9 cellular contexts compared by ENCODE assay signal in the genomic region with DNA sequence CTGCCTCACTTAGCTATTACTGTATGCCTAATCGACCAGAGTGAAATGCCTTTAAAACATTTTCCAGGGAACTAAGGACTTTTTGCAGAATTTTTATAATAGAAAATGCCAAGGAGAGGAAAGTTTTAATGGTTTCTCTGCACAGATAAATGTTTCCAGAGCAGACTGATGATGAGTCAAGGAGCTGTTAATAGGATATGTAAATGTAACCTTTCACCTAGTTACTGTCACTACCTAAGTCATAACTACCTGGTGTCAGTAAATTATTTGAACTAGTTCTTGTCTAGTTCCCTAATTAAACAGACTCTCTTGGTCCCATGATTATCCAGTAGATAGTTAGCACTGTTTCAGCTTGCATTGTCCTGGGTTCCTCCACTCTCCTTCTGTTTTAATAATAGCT. TPM values are rescaled to one million over a fixed set of nuclear protein-coding genes. Genes with fewer than 3 reads are reported as not detected.
A peak's percentile ranks its signal among the peaks of the same experiment; 100 is the strongest.
DNase-seq lines count a peak whose midpoint lies in the region; ATAC-seq and TF ChIP-seq lines count a peak whose summit lies in the region.
"Had no signal": no experiment of that assay in that cellular context is flagged by ENCODE, and none has a peak within 500 bp of the region (broad histone marks: within the 10 kb centered on the region; RNA-seq: fewer than 3 reads in every experiment).

No MANE protein-coding gene starts in this region.

- peaks cover 7% of the 10 kb centered on the region for H3K9me3 Mint-ChIP-seq in activated naive CD4-positive, alpha-beta T cell treated with anti-CD3 and anti-CD28 coated beads, Interleukin-2, amount 50 U/mL, for 24 hours
- no peaks in the 10 kb centered on the region for H3K9me3 Mint-ChIP-seq in mesothelial cell of epicardium

- no peaks in the 10 kb centered on the region for H3F3A ChIP-seq in Loucy (ENCODE audit: low read depth)

- TF ChIP-seq EP300 in suprapubic skin (IDR thresholded peaks at IDR 0.05) = no peak

- no peak overlapping the region for H2AFZ ChIP-seq in Loucy (ENCODE audit: low read length)

- no peak for TF ChIP-seq POLR2A in suprapubic skin (IDR thresholded peaks at IDR 0.05)
- TF ChIP-seq POLR2A in spleen (IDR thresholded peaks at IDR 0.05) = no peak

- in situ Hi-C loops in brain microvascular endothelial cell (cut with HindIII; ENCODE audit: low pct_ligation_motif_present, low sequenced_read_pairs) = no loop called here

- H3K9ac ChIP-seq in Loucy (ENCODE audit: low read depth, low read length, poor library complexity, severe bottlenecking) = peak overlapping the region; percentile 62

- H3K4me1 Mint-ChIP-seq in activated naive CD4-positive, alpha-beta T cell treated with anti-CD3 and anti-CD28 coated beads, Interleukin-2, amount 50 U/mL, for 24 hours = peaks cover 90% of the 10 kb centered on the region
- H3K4me1 Mint-ChIP-seq in mesothelial cell of epicardium = peaks cover 7% of the 10 kb centered on the region

- H3K27ac Mint-ChIP-seq in activated naive CD4-positive, alpha-beta T cell treated with anti-CD3 and anti-CD28 coated beads, Interleukin-2, amount 50 U/mL, for 24 hours = peak overlapping the region; percentile 97
- H3K27ac Mint-ChIP-seq in mesothelial cell of epicardium = no peak overlapping the region

- H3K4me1 ChIP-seq in Loucy (ENCODE audit: insufficient read depth, low read length, poor library complexity, severe bottlenecking) (peaks cover 55% of the 10 kb centered on the region), suprapubic skin (peaks cover 51% of the 10 kb centered on the region), spleen (peaks cover 13 to 92% (median 48%) of the 10 kb centered on the region in 6 donors)

- peaks cover 46% of the 10 kb centered on the region; the same call in 1 of the 2 replicates for H3K79me2 ChIP-seq in Loucy (ENCODE audit: insufficient read depth, low read length)

- H3K9me2 ChIP-seq in Loucy (replicated peaks; ENCODE audit: low read depth, low read length) = no peaks in the 10 kb centered on the region

- H3K4me3 ChIP-seq in Loucy (ENCODE audit: low read length, poor library complexity, severe bottlenecking) (peak overlapping the region; percentile 59), suprapubic skin (no peak overlapping the region), spleen (peak overlapping the region in 1 of 8 donors; percentile 16), brain microvascular endothelial cell (ENCODE audit: low read depth, low read length) (no peak overlapping the region)

- intact Hi-C loops in spleen (cut with DNase I; ENCODE audit: low total_unique reads) = loop anchor here (10.0 kb wide), 1 partner anchor 352 kb away; no protein-coding TSS in a partner anchor

- H3K9me3 ChIP-seq in Loucy (ENCODE audit: insufficient read depth, low read depth, low read length) = no peaks in the 10 kb centered on the region
- no peaks in the 10 kb centered on the region for H3K9me3 ChIP-seq in suprapubic skin
- no peaks in the 10 kb centered on the region for H3K9me3 ChIP-seq in spleen

- no peaks in the 10 kb centered on the region for H3K27me3 ChIP-seq in Loucy (ENCODE audit: insufficient read depth, low read length, poor library complexity, severe bottlenecking)
- no peaks in the 10 kb centered on the region for H3K27me3 ChIP-seq in suprapubic skin
- H3K27me3 ChIP-seq in spleen (replicated peaks in 1 of 7) = no peaks in the 10 kb centered on the region
- H3K27me3 ChIP-seq in brain microvascular endothelial cell (replicated peaks) = no peaks in the 10 kb centered on the region

- no peaks in the 10 kb centered on the region for H3K27me3 Mint-ChIP-seq in activated naive CD4-positive, alpha-beta T cell treated with anti-CD3 and anti-CD28 coated beads, Interleukin-2, amount 50 U/mL, for 24 hours
- no peaks in the 10 kb centered on the region for H3K27me3 Mint-ChIP-seq in mesothelial cell of epicardium (ENCODE audit: low read depth)

- peak overlapping the region; percentile 88 for H3K4me3 Mint-ChIP-seq in activated naive CD4-positive, alpha-beta T cell treated with anti-CD3 and anti-CD28 coated beads, Interleukin-2, amount 50 U/mL, for 24 hours
- no peak overlapping the region for H3K4me3 Mint-ChIP-seq in mesothelial cell of epicardium

- H4K20me1 ChIP-seq in Loucy (ENCODE audit: insufficient read depth, low read length, poor library complexity, severe bottlenecking) = no peaks in the 10 kb centered on the region

- ATAC-seq in esophagus mucosa = peak; percentile 81

- no peak for DNase-seq in activated naive CD4-positive, alpha-beta T cell treated with anti-CD3 and anti-CD28 coated beads, Interleukin-2, amount 50 U/mL, for 16 hours
- DNase-seq in suprapubic skin (ENCODE audit: low spot score in 2 of 2) (no peak), mesothelial cell of epicardium (ENCODE audit: low spot score in 2 of 2, unreplicated experiment in 2 of 2) (no peak), spleen (no peak), brain microvascular endothelial cell (no peak)
- DNase-seq: activated effector memory CD4-positive, alpha-beta T cell treated with Interleukin-2 at 50 U/mL for 16 hours had no signal

- H3K27ac ChIP-seq in suprapubic skin = peak overlapping the region; percentile 27
- H3K27ac ChIP-seq in spleen = peak overlapping the region in 3 of 8 donors; percentile 27 to 55 (median 46)
- H3K27ac ChIP-seq in brain microvascular endothelial cell = no peak overlapping the region

- 32% methylated on average over 1 of the region's 1 CpG for WGBS in suprapubic skin
- WGBS in spleen, 5 donors = 27 to 67% (median 36%) methylated on average over 1 of the region's 1 CpG

- H3K4me2 ChIP-seq in Loucy (ENCODE audit: low read depth, low read length, poor library complexity, severe bottlenecking) = peak overlapping the region; percentile 74

- peaks cover 12% of the 10 kb centered on the region for H3K36me3 Mint-ChIP-seq in activated naive CD4-positive, alpha-beta T cell treated with anti-CD3 and anti-CD28 coated beads, Interleukin-2, amount 50 U/mL, for 24 hours
- no peaks in the 10 kb centered on the region for H3K36me3 Mint-ChIP-seq in mesothelial cell of epicardium

- no peak for TF ChIP-seq CTCF in Loucy (conservative IDR thresholded peaks at IDR 0.05; ENCODE audit: low read length)
- TF ChIP-seq CTCF in suprapubic skin (IDR thresholded peaks at IDR 0.05) = no peak
- no peak for TF ChIP-seq CTCF in mesothelial cell of epicardium (IDR thresholded peaks at IDR 0.05; ENCODE audit: unreplicated experiment)
- no peak for TF ChIP-seq CTCF in spleen (IDR thresholded peaks at IDR 0.05 in 8 of 11, conservative IDR thresholded peaks at IDR 0.05 in 3 of 11)
- no peak for TF ChIP-seq CTCF in brain microvascular endothelial cell (IDR thresholded peaks at IDR 0.05; ENCODE audit: low read depth, low read length, missing control alignments)

- H3K36me3 ChIP-seq in Loucy (ENCODE audit: insufficient read depth, low read length) = no peaks in the 10 kb centered on the region
- H3K36me3 ChIP-seq in suprapubic skin = no peaks in the 10 kb centered on the region
- H3K36me3 ChIP-seq in spleen = no peaks in the 10 kb centered on the region
- no peaks in the 10 kb centered on the region for H3K36me3 ChIP-seq in brain microvascular endothelial cell (replicated peaks)

RNA-seq across cellular contexts. Expression of a gene that starts 7.7 kb away (rescaled TPM):
- 51.3 TPM for total RNA-seq in esophagus mucosa
- 10 to 100 TPM; 41.5 to 92.8 (median 48.2) TPM for total RNA-seq in suprapubic skin
- total RNA-seq in mesothelial cell of epicardium = 76.1 to 94.3 TPM (median 89.0 TPM) in 3 replicates
- total RNA-seq in spleen = 100 to 1,000 TPM; 101 to 155 (median 117) TPM
- 10 to 100 TPM; 37.4 to 49.2 (median 40.0) TPM for polyA plus RNA-seq in spleen
